In genomic region chr14:103108749-103109207, GRCh38 we compare ENCODE assay signal across 1 cellular context.
TF ChIP-seq lines count a peak whose summit lies in the region.

No MANE protein-coding gene starts in this region.

TF ChIP-seq in GM12878, 131 proteins besides CTCF, POLR2A, EP300 and RAD21:
- 0 out of 2 replicates have a peak, but pooled peaks have one; percentile 29 for TF ChIP-seq HDGF (IDR thresholded peaks at IDR 0.05)
- TF ChIP-seq MEF2A (IDR thresholded peaks at IDR 0.05; ENCODE audit: insufficient read depth, low read depth, low read length): 0 out of 2 replicates have a peak, but pooled peaks have one; percentile 39
- TF ChIP-seq TCF12 (IDR thresholded peaks at IDR 0.05; ENCODE audit: low read depth, low read length): peak; percentile 95
- TF ChIP-seq BHLHE40 (IDR thresholded peaks at IDR 0.05; ENCODE audit: borderline replicate concordance in 1 of 2, low read depth in 2 of 2, low read length in 1 of 2): peak in 1 of 2 experiments; percentile 35; a peak in 1 of 4 replicates
- TF ChIP-seq IKZF1 (conservative IDR thresholded peaks at IDR 0.05): peak; percentile 93
- TF ChIP-seq BCL3 (IDR thresholded peaks at IDR 0.05; ENCODE audit: borderline replicate concordance, insufficient read depth, low read depth, low read length, poor library complexity, severe bottlenecking): peak; percentile 59
- 0 out of 2 replicates have a peak, but pooled peaks have one; percentile 44 for TF ChIP-seq CREB1 (IDR thresholded peaks at IDR 0.05; ENCODE audit: low read depth)
- TF ChIP-seq RUNX3 (IDR thresholded peaks at IDR 0.05; ENCODE audit: low read length): peak; percentile 57
- TF ChIP-seq RELB (IDR thresholded peaks at IDR 0.05; ENCODE audit: low read depth): peak; percentile 92
- no peak for TF ChIP-seq TAF1 (IDR thresholded peaks at IDR 0.05; ENCODE audit: borderline replicate concordance, low read depth, low read length)
- TF ChIP-seq TCF3 (IDR thresholded peaks at IDR 0.05; ENCODE audit: borderline replicate concordance, insufficient read depth, low read depth, low read length): peak; percentile 89
- no peak for TF ChIP-seq ZNF274 (IDR thresholded peaks at IDR 0.05; ENCODE audit: insufficient read depth, insufficient read length)
- TF ChIP-seq ZSCAN29 (IDR thresholded peaks at IDR 0.05): no peak
- 0 out of 2 replicates have a peak, but pooled peaks have one; percentile 10 for TF ChIP-seq PAX5 (IDR thresholded peaks at IDR 0.05; ENCODE audit: borderline replicate concordance, low read depth, low read length)
- peak; percentile 71 for TF ChIP-seq RELA (IDR thresholded peaks at IDR 0.05; ENCODE audit: borderline replicate concordance, partially characterized antibody)
- 0 out of 2 replicates have a peak, but pooled peaks have one; percentile 22 for TF ChIP-seq CHD2 (IDR thresholded peaks at IDR 0.05; ENCODE audit: borderline replicate concordance, low read depth, low read length)
- no peak for TF ChIP-seq NFXL1 (IDR thresholded peaks at IDR 0.05; ENCODE audit: borderline replicate concordance)
- TF ChIP-seq BCL11A (IDR thresholded peaks at IDR 0.05; ENCODE audit: low read depth, low read length): 0 out of 2 replicates have a peak, but pooled peaks have one; percentile 46
- 0 out of 2 replicates have a peak, but pooled peaks have one; percentile 52 for TF ChIP-seq GATAD2B (conservative IDR thresholded peaks at IDR 0.05; ENCODE audit: low read depth)
- 0 out of 2 replicates have a peak, but pooled peaks have one; percentile 31 for TF ChIP-seq JUNB (IDR thresholded peaks at IDR 0.05)
- peak; percentile 92 for TF ChIP-seq EED (IDR thresholded peaks at IDR 0.05; ENCODE audit: low read depth)
- no peak for TF ChIP-seq PML (IDR thresholded peaks at IDR 0.05; ENCODE audit: low read length)
- TF ChIP-seq NR2F1 (conservative IDR thresholded peaks at IDR 0.05): peak; percentile 70
- peak; percentile 82 to 91 for TF ChIP-seq IKZF2 (IDR thresholded peaks at IDR 0.05)
- peak; percentile 33; the same call in 1 of the 2 replicates for TF ChIP-seq BACH1 (IDR thresholded peaks at IDR 0.05; ENCODE audit: borderline replicate concordance)
- peak; percentile 67; the same call in 1 of the 2 replicates for TF ChIP-seq NBN (IDR thresholded peaks at IDR 0.05)
- TF ChIP-seq CREM (IDR thresholded peaks at IDR 0.05; ENCODE audit: low read depth): peak; percentile 39; the same call in 1 of the 2 replicates
- peak; percentile 21; the same call in 1 of the 2 replicates for TF ChIP-seq ZNF217 (IDR thresholded peaks at IDR 0.05)
- TF ChIP-seq RBBP5 (conservative IDR thresholded peaks at IDR 0.05): no peak
- TF ChIP-seq MXI1 (IDR thresholded peaks at IDR 0.05; ENCODE audit: low read depth, low read length): no peak
- peak; percentile 58; the same call in 1 of the 2 replicates for TF ChIP-seq MTA2 (IDR thresholded peaks at IDR 0.05; ENCODE audit: low read depth)
- TF ChIP-seq ATF7 (IDR thresholded peaks at IDR 0.05; ENCODE audit: low read depth): peak; percentile 87
- TF ChIP-seq RCOR1 (conservative IDR thresholded peaks at IDR 0.05; ENCODE audit: low read depth, low read length): no peak
- TF ChIP-seq SKIL (IDR thresholded peaks at IDR 0.05; ENCODE audit: low read depth, poor library complexity, severe bottlenecking): peak; percentile 35
